Comparison of ENCODE assay signal across 8 cellular contexts in the genomic region with DNA sequence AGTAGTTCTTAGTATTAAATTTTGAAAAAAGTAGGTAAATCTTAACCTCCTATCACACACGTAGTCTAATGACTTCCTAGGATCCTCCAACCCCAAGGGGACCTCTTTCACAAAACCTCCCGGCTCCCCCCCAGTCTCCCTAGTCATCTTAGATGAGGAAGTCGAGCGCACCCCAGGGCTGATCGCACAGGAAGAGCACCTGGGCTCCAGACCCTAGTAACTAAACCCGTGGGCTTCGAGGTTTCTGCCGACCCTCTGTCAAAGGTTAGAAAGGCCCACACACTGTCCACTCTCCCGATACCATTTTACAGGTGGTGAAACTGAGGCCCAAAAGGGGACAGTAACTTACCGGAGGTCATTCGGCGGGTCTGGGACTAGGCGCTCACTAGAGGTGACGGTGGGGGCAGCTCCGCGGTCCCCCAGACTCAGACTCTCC. TPM values are rescaled to one million over a fixed set of nuclear protein-coding genes. Genes with fewer than 3 reads are reported as not detected.
DNase-seq lines count a peak whose midpoint lies in the region; ATAC-seq and TF ChIP-seq lines count a peak whose summit lies in the region.

No MANE protein-coding gene starts in this region.

- in situ Hi-C loops in HAP-1 (cut with MboI; ENCODE audit: low sequenced_read_pairs) = no loop called here

- intact Hi-C loops in upper lobe of right lung (cut with DNase I) = no loop called here

- H3K27me3 ChIP-seq in HAP-1 (ENCODE audit: low read depth) = no peaks in the 10 kb centered on the region
- no peaks in the 10 kb centered on the region for H3K27me3 ChIP-seq in fibroblast of lung (ENCODE audit: control insufficient read depth, insufficient read depth, low read length)
- H3K27me3 ChIP-seq in neural cell (ENCODE audit: insufficient read depth, low read depth, low read length) = no peaks in the 10 kb centered on the region
- H3K27me3 ChIP-seq in upper lobe of right lung = no peaks in the 10 kb centered on the region

- peak overlapping the region; percentile 69 for H3K27ac ChIP-seq in fibroblast of lung (ENCODE audit: insufficient read depth, low read length)
- peak overlapping the region; percentile 62 for H3K27ac ChIP-seq in neural cell (ENCODE audit: low read length)
- H3K27ac ChIP-seq in upper lobe of right lung = peak overlapping the region; percentile 94

- TF ChIP-seq RAD21 in neural cell (conservative IDR thresholded peaks at IDR 0.05) = no peak

- peak overlapping the region; percentile 67 for H3K9ac ChIP-seq in fibroblast of lung (ENCODE audit: insufficient read depth, low read length)
- H3K9ac ChIP-seq in neural cell (ENCODE audit: low read length) = peak overlapping the region; percentile 77

- ATAC-seq in upper lobe of right lung = peak; percentile 5

- H3K79me2 ChIP-seq in fibroblast of lung (ENCODE audit: control insufficient read depth, insufficient read depth, low read length) (peaks cover 24% of the 10 kb centered on the region), neural cell (replicated peaks; ENCODE audit: insufficient read depth, low read length) (peaks cover 24% of the 10 kb centered on the region)

- H3K9me3 ChIP-seq in HAP-1 = no peaks in the 10 kb centered on the region
- H3K9me3 ChIP-seq in fibroblast of lung (ENCODE audit: control insufficient read depth, insufficient read depth, low read depth, low read length) = no peaks in the 10 kb centered on the region
- H3K9me3 ChIP-seq in neural cell (ENCODE audit: low read length) = no peaks in the 10 kb centered on the region
- no peaks in the 10 kb centered on the region for H3K9me3 ChIP-seq in upper lobe of right lung

- H3K4me1 ChIP-seq in HAP-1 (peaks cover 11% of the 10 kb centered on the region), fibroblast of lung (ENCODE audit: control insufficient read depth, extremely low read depth, insufficient read depth, low read length) (peaks cover 10% of the 10 kb centered on the region), upper lobe of right lung (peaks cover 52% of the 10 kb centered on the region)

- no peak for TF ChIP-seq EP300 in neural cell (conservative IDR thresholded peaks at IDR 0.05; ENCODE audit: poor library complexity, severe bottlenecking)

- H3K36me3 ChIP-seq in HAP-1 (replicated peaks) (peaks cover 11% of the 10 kb centered on the region), fibroblast of lung (ENCODE audit: control insufficient read depth, insufficient read depth, low read length) (no peaks in the 10 kb centered on the region), neural cell (ENCODE audit: insufficient read depth, low read length) (peaks cover 4% of the 10 kb centered on the region), upper lobe of right lung (peaks cover 33% of the 10 kb centered on the region)

- H3F3A ChIP-seq in neural cell (ENCODE audit: insufficient read depth, low read length, poor library complexity, severe bottlenecking) = no peaks in the 10 kb centered on the region

- H3K4me3 ChIP-seq in HAP-1 (peak overlapping the region; percentile 90), fibroblast of lung (replicated peaks in 1 of 4; ENCODE audit: control extremely low read depth in 1 of 4, insufficient read depth in 1 of 4, low read depth in 3 of 4, low read length in 4 of 4) (peak overlapping the region; percentile 56 to 92 (median 70)), neural cell (ENCODE audit: low read length) (peak overlapping the region; percentile 88), upper lobe of right lung (peak overlapping the region; percentile 89)

- H3K4me2 ChIP-seq in fibroblast of lung (ENCODE audit: extremely low read depth, insufficient read depth, low read length) (peak overlapping the region; percentile 87), neural cell (ENCODE audit: low read length) (peak overlapping the region; percentile 74)

- DNase-seq in DMS79 (lab: John Stamatoyannopoulos, UW) = peak; percentile 17
- DNase-seq in HAP-1 (ENCODE audit: low spot score in 2 of 2) = peak in 1 of 2 experiments; percentile 32
- peak; percentile 70 for DNase-seq in NCI-H146 (lab: John Stamatoyannopoulos, UW)
- peak; percentile 73 for DNase-seq in activated CD8-positive, alpha-beta memory T cell treated with anti-CD3 and anti-CD28 coated beads, Interleukin-2, amount 50 U/mL, for 48 hours
- no peak for DNase-seq in fibroblast of lung (ENCODE audit: low read depth in 2 of 2)
- DNase-seq in upper lobe of right lung = peak; percentile 76
- DNase-seq in NCI-H226 = no peak

- H3K9me2 ChIP-seq in neural cell (ENCODE audit: insufficient read depth, low read length) = no peaks in the 10 kb centered on the region

- no peak for TF ChIP-seq CTCF in fibroblast of lung (conservative IDR thresholded peaks at IDR 0.05 in 1 of 2, IDR thresholded peaks at IDR 0.05 in 1 of 2; ENCODE audit: low read depth in 1 of 2, low read length in 2 of 2)
- TF ChIP-seq CTCF in neural cell (IDR thresholded peaks at IDR 0.05; ENCODE audit: poor library complexity, severe bottlenecking) = no peak
- no peak for TF ChIP-seq CTCF in upper lobe of right lung (IDR thresholded peaks at IDR 0.05)

- no peaks in the 10 kb centered on the region for H4K20me1 ChIP-seq in fibroblast of lung (ENCODE audit: control insufficient read depth, extremely low read depth, insufficient read depth, low read length)
- no peaks in the 10 kb centered on the region for H4K20me1 ChIP-seq in neural cell (ENCODE audit: insufficient read depth)

- H2AFZ ChIP-seq in fibroblast of lung (ENCODE audit: low read length) (peak overlapping the region; percentile 56), neural cell (ENCODE audit: low read depth, low read length) (peak overlapping the region; percentile 89)

TF ChIP-seq in neural cell, 6 proteins besides CTCF, POLR2A, EP300 and RAD21:
- TF ChIP-seq POLR2AphosphoS5 (IDR thresholded peaks at IDR 0.05) = no peak
- TF ChIP-seq TAF1 (IDR thresholded peaks at IDR 0.05; ENCODE audit: low read depth) = no peak
- TF ChIP-seq EZH2 (IDR thresholded peaks at IDR 0.05; ENCODE audit: borderline replicate concordance, insufficient read depth, low read length, poor library complexity, severe bottlenecking) = no peak
- TF ChIP-seq, protein P1, sequence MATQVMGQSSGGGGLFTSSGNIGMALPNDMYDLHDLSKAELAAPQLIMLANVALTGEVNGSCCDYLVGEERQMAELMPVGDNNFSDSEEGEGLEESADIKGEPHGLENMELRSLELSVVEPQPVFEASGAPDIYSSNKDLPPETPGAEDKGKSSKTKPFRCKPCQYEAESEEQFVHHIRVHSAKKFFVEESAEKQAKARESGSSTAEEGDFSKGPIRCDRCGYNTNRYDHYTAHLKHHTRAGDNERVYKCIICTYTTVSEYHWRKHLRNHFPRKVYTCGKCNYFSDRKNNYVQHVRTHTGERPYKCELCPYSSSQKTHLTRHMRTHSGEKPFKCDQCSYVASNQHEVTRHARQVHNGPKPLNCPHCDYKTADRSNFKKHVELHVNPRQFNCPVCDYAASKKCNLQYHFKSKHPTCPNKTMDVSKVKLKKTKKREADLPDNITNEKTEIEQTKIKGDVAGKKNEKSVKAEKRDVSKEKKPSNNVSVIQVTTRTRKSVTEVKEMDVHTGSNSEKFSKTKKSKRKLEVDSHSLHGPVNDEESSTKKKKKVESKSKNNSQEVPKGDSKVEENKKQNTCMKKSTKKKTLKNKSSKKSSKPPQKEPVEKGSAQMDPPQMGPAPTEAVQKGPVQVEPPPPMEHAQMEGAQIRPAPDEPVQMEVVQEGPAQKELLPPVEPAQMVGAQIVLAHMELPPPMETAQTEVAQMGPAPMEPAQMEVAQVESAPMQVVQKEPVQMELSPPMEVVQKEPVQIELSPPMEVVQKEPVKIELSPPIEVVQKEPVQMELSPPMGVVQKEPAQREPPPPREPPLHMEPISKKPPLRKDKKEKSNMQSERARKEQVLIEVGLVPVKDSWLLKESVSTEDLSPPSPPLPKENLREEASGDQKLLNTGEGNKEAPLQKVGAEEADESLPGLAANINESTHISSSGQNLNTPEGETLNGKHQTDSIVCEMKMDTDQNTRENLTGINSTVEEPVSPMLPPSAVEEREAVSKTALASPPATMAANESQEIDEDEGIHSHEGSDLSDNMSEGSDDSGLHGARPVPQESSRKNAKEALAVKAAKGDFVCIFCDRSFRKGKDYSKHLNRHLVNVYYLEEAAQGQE (IDR thresholded peaks at IDR 0.05; ENCODE audit: borderline replicate concordance) = no peak
- no peak for TF ChIP-seq SMC3 (conservative IDR thresholded peaks at IDR 0.05; ENCODE audit: poor library complexity)
- no peak for TF ChIP-seq MXI1 (conservative IDR thresholded peaks at IDR 0.05; ENCODE audit: poor library complexity, severe bottlenecking)
TF ChIP-seq in neural cell: peak in this region for 0.

RNA-seq across cellular contexts. Expression of a gene that starts 0.3 kb away (rescaled TPM):
- 35.2 and 35.5 TPM in 2 replicates for total RNA-seq in fibroblast of lung
- polyA plus RNA-seq in fibroblast of lung = 24.6 and 27.4 TPM in 2 replicates
- 16.2 and 16.7 TPM in 2 replicates for polyA plus RNA-seq in fibroblast of lung (2012)
- polyA minus RNA-seq in fibroblast of lung (ENCODE audit: low replicate concordance) = 1.2 and 4.8 TPM in 2 replicates
- polyA plus RNA-seq in neural cell = 48.9 and 50.0 TPM in 2 replicates
- polyA minus RNA-seq in neural cell = 24.3 and 31.4 TPM in 2 replicates
- 36.4 TPM for total RNA-seq in upper lobe of right lung

RNA-seq across cellular contexts. Expression of a gene that starts 0.6 kb away (rescaled TPM):
- total RNA-seq in fibroblast of lung (16.9 and 27.2 TPM in 2 replicates), upper lobe of right lung (26.5 TPM)
- polyA plus RNA-seq in fibroblast of lung (13.2 and 17.9 TPM in 2 replicates), neural cell (21.6 and 28.3 TPM in 2 replicates)
- 12.6 and 16.2 TPM in 2 replicates for polyA plus RNA-seq in fibroblast of lung (2012)
- polyA minus RNA-seq in fibroblast of lung (ENCODE audit: low replicate concordance) (82.2 and 84.8 TPM in 2 replicates), neural cell (33.4 and 38.5 TPM in 2 replicates)

RNA-seq across cellular contexts. Expression of a gene that starts 11.0 kb away (rescaled TPM):
- under 0.01 and 0.17 TPM in 2 replicates for total RNA-seq in fibroblast of lung
- polyA plus RNA-seq in fibroblast of lung = 0.07 TPM in 1 of 2 replicates, not detected in the other
- polyA plus RNA-seq in fibroblast of lung (2012) = 0.03 and 0.14 TPM in 2 replicates
- not detected in 2 replicates for polyA minus RNA-seq in fibroblast of lung (ENCODE audit: low replicate concordance)
- polyA plus RNA-seq in neural cell = 0.14 and 0.32 TPM in 2 replicates
- 0.58 and 0.97 TPM in 2 replicates for polyA minus RNA-seq in neural cell
- total RNA-seq in upper lobe of right lung = 0.55 TPM

Comparison
In these comparisons a context has a peak if more than half of its experiments do, and no peak if none do; other contexts are left out.
1. DNase-seq: peak in DMS79 (single experiment), NCI-H146 (single experiment), activated CD8-positive, alpha-beta memory T cell treated with anti-CD3 and anti-CD28 coated beads, Interleukin-2, amount 50 U/mL, for 48 hours (single experiment) and upper lobe of right lung (single experiment); none in fibroblast of lung (0 of 2) and NCI-H226 (single experiment).
2. Peak in every context shown above with its lines, with median percentiles within 50 percentile points of each other: H3K4me3 ChIP-seq and H3K27ac ChIP-seq.